Comparison of ENCODE assay signal across 24 cellular contexts in genomic region chr1:2988256-2988655, GRCh38. TPM values are rescaled to one million over a fixed set of nuclear protein-coding genes. Genes with fewer than 3 reads are reported as not detected.
A peak's percentile ranks its signal among the peaks of the same experiment; 100 is the strongest.
DNase-seq lines count a peak whose midpoint lies in the region; ATAC-seq and TF ChIP-seq lines count a peak whose summit lies in the region.
"Had no signal": no experiment of that assay in that cellular context is flagged by ENCODE, and none has a peak within 500 bp of the region (broad histone marks: within the 10 kb centered on the region; RNA-seq: fewer than 3 reads in every experiment).

No MANE protein-coding gene starts in this region.

- no peaks in the 10 kb centered on the region for H3K79me2 ChIP-seq in osteoblast (ENCODE audit: insufficient read depth, low read length)

- H3K4me3 ChIP-seq in osteoblast (ENCODE audit: insufficient read depth, low read length), result no peak overlapping the region
- no peak overlapping the region for H3K4me3 ChIP-seq in colonic mucosa
- H3K4me3 ChIP-seq: GM23338 had no signal

- H3K4me1 ChIP-seq in osteoblast (ENCODE audit: insufficient read depth, low read length), result no peaks in the 10 kb centered on the region
- H3K4me1 ChIP-seq in colonic mucosa, result no peaks in the 10 kb centered on the region
- H3K4me1 ChIP-seq: Caco-2 had no signal

- H3K9ac ChIP-seq in colonic mucosa (ENCODE audit: low read depth in 2 of 2, low read length in 2 of 2), result no peak overlapping the region

- no peak overlapping the region for H3K27ac Mint-ChIP-seq in natural killer cell treated with Interleukin-12 subunit alpha and Interleukin-12 subunit beta and Interleukin-15 and Interleukin-18, amount 100 ng/mL, for 72 hours
- H3K27ac Mint-ChIP-seq in natural killer cell (no peak overlapping the region), type B pancreatic cell (no peak overlapping the region)
- H3K27ac Mint-ChIP-seq: CD4-positive, alpha-beta T cell; GM23338 had no signal

- H3K4me1 Mint-ChIP-seq in natural killer cell treated with Interleukin-12 subunit alpha and Interleukin-12 subunit beta and Interleukin-15 and Interleukin-18, amount 100 ng/mL, for 72 hours (ENCODE audit: low read depth in 2 of 2), result peaks cover 0 to 3% of the 10 kb centered on the region in 2 donors
- H3K4me1 Mint-ChIP-seq in natural killer cell (no peaks in the 10 kb centered on the region), type B pancreatic cell (ENCODE audit: unreplicated experiment) (peaks cover 8% of the 10 kb centered on the region)
- H3K4me1 Mint-ChIP-seq: GM23338 had no signal

- peak; percentile 18 for DNase-seq in natural killer cell treated with Interleukin-12 subunit alpha and Interleukin-12 subunit beta and Interleukin-15 and Interleukin-18, amount 100 ng/mL, for 72 hours (ENCODE audit: low spot score)
- no peak for DNase-seq in natural killer cell
- DNase-seq in inferior parietal cortex (ENCODE audit: extremely low spot score), result peak; percentile 42
- peak; percentile 83 for DNase-seq in osteoblast (ENCODE audit: insufficient read length, low spot score, missing footprints)
- peak; percentile 37 for DNase-seq in type B pancreatic cell (ENCODE audit: extremely low spot score, unreplicated experiment)
- DNase-seq in colonic mucosa, result no peak
- DNase-seq in activated effector memory CD4-positive, alpha-beta T cell treated with Interleukin-2 at 50 U/mL for 16 hours, result no peak
- DNase-seq: Caco-2, DMS153, GDM1, HCEC 1CT, Kasumi-1, MM.1S, NCI-H1092, NCI-H146, NCI-H2081, NCI-H446 treated with DMSO at 0.1 percent for 48 hours, NCI-H69, SHP77 had no signal

- no peak for ATAC-seq in natural killer cell treated with Interleukin-12 subunit alpha and Interleukin-12 subunit beta and Interleukin-15 and Interleukin-18, amount 100 ng/mL, for 72 hours
- no peak for ATAC-seq in natural killer cell
- no peak for ATAC-seq in GM18909 (IDR thresholded peaks at IDR 0.05; ENCODE audit: poor library complexity, unreplicated experiment)
- ATAC-seq: GM23338 had no signal

- intact Hi-C loops in natural killer cell (cut with micrococcal nuclease), result no loop called here
- intact Hi-C loops in colonic mucosa (cut with DNase I), result no loop called here

- H3K4me3 Mint-ChIP-seq in natural killer cell treated with Interleukin-12 subunit alpha and Interleukin-12 subunit beta and Interleukin-15 and Interleukin-18, amount 100 ng/mL, for 72 hours, result no peak overlapping the region
- no peak overlapping the region for H3K4me3 Mint-ChIP-seq in natural killer cell
- no peak overlapping the region for H3K4me3 Mint-ChIP-seq in type B pancreatic cell
- H3K4me3 Mint-ChIP-seq: CD4-positive, alpha-beta T cell; GM23338 had no signal

- H3K27me3 ChIP-seq in osteoblast (ENCODE audit: insufficient read depth, low read length) (no peaks in the 10 kb centered on the region), colonic mucosa (no peaks in the 10 kb centered on the region)

- H3K27me3 Mint-ChIP-seq in natural killer cell treated with Interleukin-12 subunit alpha and Interleukin-12 subunit beta and Interleukin-15 and Interleukin-18, amount 100 ng/mL, for 72 hours, result peaks cover 7 to 17% of the 10 kb centered on the region in 2 donors
- H3K27me3 Mint-ChIP-seq in natural killer cell (ENCODE audit: low read depth in 2 of 2) (peaks cover 0 to 7% of the 10 kb centered on the region in 2 donors), type B pancreatic cell (no peaks in the 10 kb centered on the region)

- no peak overlapping the region for H2AFZ ChIP-seq in osteoblast (ENCODE audit: low read length)
- H2AFZ ChIP-seq: GM23338 had no signal

- H4K20me1 ChIP-seq in osteoblast (ENCODE audit: insufficient read depth, low read length), result no peaks in the 10 kb centered on the region

- no peaks in the 10 kb centered on the region for H3K9me3 Mint-ChIP-seq in natural killer cell treated with Interleukin-12 subunit alpha and Interleukin-12 subunit beta and Interleukin-15 and Interleukin-18, amount 100 ng/mL, for 72 hours
- H3K9me3 Mint-ChIP-seq in natural killer cell, result peaks cover 0 to 4% of the 10 kb centered on the region in 2 donors
- peaks cover 14% of the 10 kb centered on the region for H3K9me3 Mint-ChIP-seq in type B pancreatic cell
- H3K9me3 Mint-ChIP-seq: CD4-positive, alpha-beta T cell had no signal

- no peak overlapping the region for H3K4me2 ChIP-seq in osteoblast (ENCODE audit: insufficient read depth, low read length)
- H3K4me2 ChIP-seq: GM23338 had no signal

- H3K36me3 ChIP-seq in osteoblast (ENCODE audit: insufficient read depth, low read length) (no peaks in the 10 kb centered on the region), colonic mucosa (no peaks in the 10 kb centered on the region)

- H3K27ac ChIP-seq in osteoblast (ENCODE audit: low read depth, low read length) (no peak overlapping the region), colonic mucosa (no peak overlapping the region)

- no peaks in the 10 kb centered on the region for H3K36me3 Mint-ChIP-seq in natural killer cell treated with Interleukin-12 subunit alpha and Interleukin-12 subunit beta and Interleukin-15 and Interleukin-18, amount 100 ng/mL, for 72 hours
- H3K36me3 Mint-ChIP-seq in natural killer cell (no peaks in the 10 kb centered on the region), type B pancreatic cell (no peaks in the 10 kb centered on the region)

- H3K9me3 ChIP-seq in osteoblast (ENCODE audit: low read depth, low read length), result no peaks in the 10 kb centered on the region
- H3K9me3 ChIP-seq in colonic mucosa, result no peaks in the 10 kb centered on the region
- H3K9me3 ChIP-seq: Caco-2 had no signal

- TF ChIP-seq CTCF in natural killer cell (IDR thresholded peaks at IDR 0.05) (no peak), osteoblast (IDR thresholded peaks at IDR 0.05; ENCODE audit: extremely low read depth, low read depth, low read length) (no peak), type B pancreatic cell (conservative IDR thresholded peaks at IDR 0.05) (no peak), colonic mucosa (IDR thresholded peaks at IDR 0.05) (no peak)

RNA-seq across cellular contexts. Expression of gene ACTRT2, which starts 33.0 kb away (rescaled TPM):
- not detected for total RNA-seq in natural killer cell treated with Interleukin-12 subunit alpha and Interleukin-12 subunit beta and Interleukin-15 and Interleukin-18, amount 100 ng/mL, for 72 hours
- total RNA-seq in natural killer cell (not detected), osteoblast (not detected in 2 replicates), type B pancreatic cell (ENCODE audit: low replicate concordance) (not detected in 2 replicates), colonic mucosa (not detected)
- total RNA-seq: A172; Caco-2; CD4-positive, alpha-beta T cell; Daoy; GM23338 had no signal

Comparison
In these comparisons a context has a peak if more than half of its experiments do, and no peak if none do; other contexts are left out.
1. DNase-seq: peak in natural killer cell treated with Interleukin-12 subunit alpha and Interleukin-12 subunit beta and Interleukin-15 and Interleukin-18, amount 100 ng/mL, for 72 hours (single experiment), inferior parietal cortex (single experiment), osteoblast (single experiment) and type B pancreatic cell (single experiment); none in natural killer cell (single experiment), colonic mucosa (single experiment) and activated effector memory CD4-positive, alpha-beta T cell treated with Interleukin-2 at 50 U/mL for 16 hours (single experiment).